1 cellular context compared by ENCODE assay signal in the genomic region with DNA sequence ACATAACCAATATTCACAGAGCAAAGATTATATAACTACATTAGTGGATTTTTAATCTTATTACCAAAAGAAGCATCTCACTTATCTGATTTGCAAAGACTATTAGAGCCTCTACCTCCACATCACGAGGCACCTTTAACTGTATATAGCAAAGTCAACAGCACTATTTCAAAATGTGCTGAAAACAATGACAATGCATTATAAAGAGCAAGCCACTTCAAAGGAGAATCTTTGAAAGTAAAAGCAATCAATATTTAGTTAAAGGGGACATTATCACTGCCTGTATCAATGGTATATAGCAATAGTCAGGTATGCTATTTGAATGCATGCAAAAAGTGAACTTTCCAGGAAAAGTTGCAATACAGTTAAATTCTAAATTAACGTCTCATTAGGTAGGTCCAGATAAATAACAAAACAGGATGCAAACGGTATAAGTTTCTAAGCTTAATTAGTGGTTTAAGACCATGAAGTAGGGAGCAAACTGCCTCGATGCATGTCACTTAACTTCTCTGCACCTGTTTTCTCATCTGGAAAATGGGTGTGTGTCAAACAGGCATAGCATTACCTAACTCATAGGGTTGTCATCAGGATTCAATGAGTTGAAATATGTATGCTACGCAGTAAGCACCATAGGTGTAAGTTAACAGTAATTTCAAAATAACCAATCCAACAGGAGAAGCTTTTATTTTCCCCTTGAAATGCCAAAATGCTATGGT.
TF ChIP-seq lines count a peak whose summit lies in the region.

No MANE protein-coding gene starts in this region.

TF ChIP-seq in HepG2, 621 proteins besides CTCF, POLR2A, EP300 and RAD21:
- TF ChIP-seq ZC3H4 (CRISPR knock-in tag; IDR thresholded peaks at IDR 0.05; ENCODE audit: borderline replicate concordance) (no peak), MAFF (IDR thresholded peaks at IDR 0.05; ENCODE audit: low read depth, low read length) (peak; percentile 34; the same call in 1 of the 2 replicates), ZEB1 (IDR thresholded peaks at IDR 0.05; ENCODE audit: insufficient replicate concordance, low read depth) (no peak), FOXP1 (IDR thresholded peaks at IDR 0.05) (no peak), FOXP1 (CRISPR knock-in tag; IDR thresholded peaks at IDR 0.05) (peak; percentile 60; the same call in 1 of the 2 replicates), HMG20A (CRISPR knock-in tag; IDR thresholded peaks at IDR 0.05; ENCODE audit: borderline replicate concordance) (no peak), CREB1 (IDR thresholded peaks at IDR 0.05) (no peak), CREB1 (CRISPR knock-in tag; IDR thresholded peaks at IDR 0.05) (peak; percentile 51; the same call in 1 of the 2 replicates), KAT2B (IDR thresholded peaks at IDR 0.05; ENCODE audit: borderline replicate concordance, low read depth, low read length) (no peak), BCL6 (CRISPR knock-in tag; IDR thresholded peaks at IDR 0.05) (peak; percentile 98), TCF7L2 (IDR thresholded peaks at IDR 0.05; ENCODE audit: low read depth, low read length) (peak; percentile 74), FOXA3 (CRISPR knock-in tag; IDR thresholded peaks at IDR 0.05) (peak; percentile 53), DRAP1 (CRISPR knock-in tag; IDR thresholded peaks at IDR 0.05) (no peak), SYNCRIP (IDR thresholded peaks at IDR 0.05; ENCODE audit: insufficient read depth, low read depth, low read length) (no peak), SOX5 (CRISPR knock-in tag; IDR thresholded peaks at IDR 0.05; ENCODE audit: borderline replicate concordance) (peak; percentile 84; the same call in 1 of the 2 replicates), KDM2A (CRISPR knock-in tag; IDR thresholded peaks at IDR 0.05; ENCODE audit: borderline replicate concordance, low read depth) (no peak), NFE2 (CRISPR knock-in tag; IDR thresholded peaks at IDR 0.05) (peak; percentile 62; the same call in 1 of the 2 replicates), SMYD3 (CRISPR knock-in tag; IDR thresholded peaks at IDR 0.05) (no peak), ZNF207 (IDR thresholded peaks at IDR 0.05; ENCODE audit: borderline replicate concordance) (no peak), DPF2 (CRISPR knock-in tag; IDR thresholded peaks at IDR 0.05; ENCODE audit: borderline replicate concordance, low read depth) (no peak), ZBTB39 (CRISPR knock-in tag; IDR thresholded peaks at IDR 0.05) (no peak), NR2C2 (CRISPR knock-in tag; IDR thresholded peaks at IDR 0.05; ENCODE audit: borderline replicate concordance) (no peak), TCF7 (IDR thresholded peaks at IDR 0.05; ENCODE audit: low read depth) (peak; percentile 68), ZNF501 (CRISPR knock-in tag; IDR thresholded peaks at IDR 0.05) (no peak), ETV5 (CRISPR knock-in tag; IDR thresholded peaks at IDR 0.05; ENCODE audit: borderline replicate concordance) (no peak), SOX6 (IDR thresholded peaks at IDR 0.05) (no peak), SOX6 (CRISPR knock-in tag; IDR thresholded peaks at IDR 0.05) (peak; percentile 59; the same call in 1 of the 2 replicates), SOX13 (IDR thresholded peaks at IDR 0.05) (no peak), SOX13 (CRISPR knock-in tag; conservative IDR thresholded peaks at IDR 0.05 in 1 of 2, IDR thresholded peaks at IDR 0.05 in 1 of 2) (peak in 1 of 2 experiments; percentile 88; a peak in 2 of 4 replicates), POLR2G (IDR thresholded peaks at IDR 0.05; ENCODE audit: low read depth, low read length) (no peak), RAD51 (IDR thresholded peaks at IDR 0.05; ENCODE audit: borderline replicate concordance) (no peak), FOXA1 (IDR thresholded peaks at IDR 0.05) (no peak), FOXA1 (CRISPR knock-in tag; IDR thresholded peaks at IDR 0.05) (peak; percentile 52; the same call in 1 of the 2 replicates), ZNF335 (CRISPR knock-in tag; IDR thresholded peaks at IDR 0.05) (no peak), ZBTB49 (CRISPR knock-in tag; IDR thresholded peaks at IDR 0.05; ENCODE audit: borderline replicate concordance) (no peak), KLF16 (CRISPR knock-in tag; IDR thresholded peaks at IDR 0.05) (no peak), ZNF780A (CRISPR knock-in tag; IDR thresholded peaks at IDR 0.05) (no peak), ZBTB3 (CRISPR knock-in tag; IDR thresholded peaks at IDR 0.05; ENCODE audit: borderline replicate concordance, low read depth) (no peak), NCOA2 (CRISPR knock-in tag; IDR thresholded peaks at IDR 0.05) (peak; percentile 38; the same call in 1 of the 2 replicates), ZMYM3 (CRISPR knock-in tag; IDR thresholded peaks at IDR 0.05) (peak; percentile 29; the same call in 1 of the 2 replicates), RBM22 (optimal IDR thresholded peaks at IDR 0.05; ENCODE audit: low read length) (peak; percentile 25), GATAD2A (CRISPR knock-in tag; IDR thresholded peaks at IDR 0.05) (0 out of 2 replicates have a peak, but pooled peaks have one; percentile 52), ZNF629 (CRISPR knock-in tag; conservative IDR thresholded peaks at IDR 0.05) (peak; percentile 94), HOXA7 (CRISPR knock-in tag; IDR thresholded peaks at IDR 0.05) (no peak), THYN1 (CRISPR knock-in tag; IDR thresholded peaks at IDR 0.05; ENCODE audit: borderline replicate concordance, low read depth) (no peak), ZNF766 (CRISPR knock-in tag; IDR thresholded peaks at IDR 0.05; ENCODE audit: borderline replicate concordance) (no peak), NFE2L2 (IDR thresholded peaks at IDR 0.05; ENCODE audit: low read length) (peak; percentile 86), MAFK (conservative IDR thresholded peaks at IDR 0.05 in 1 of 2, IDR thresholded peaks at IDR 0.05 in 1 of 2; ENCODE audit: low read length in 2 of 2) (peak; percentile 16 to 67; a peak in 2 of 4 replicates), TFE3 (CRISPR knock-in tag; IDR thresholded peaks at IDR 0.05) (0 out of 2 replicates have a peak, but pooled peaks have one; percentile 24), NCOR1 (IDR thresholded peaks at IDR 0.05; ENCODE audit: borderline replicate concordance, low read length) (peak; percentile 63; the same call in 1 of the 2 replicates)
- TF ChIP-seq, protein P1, sequence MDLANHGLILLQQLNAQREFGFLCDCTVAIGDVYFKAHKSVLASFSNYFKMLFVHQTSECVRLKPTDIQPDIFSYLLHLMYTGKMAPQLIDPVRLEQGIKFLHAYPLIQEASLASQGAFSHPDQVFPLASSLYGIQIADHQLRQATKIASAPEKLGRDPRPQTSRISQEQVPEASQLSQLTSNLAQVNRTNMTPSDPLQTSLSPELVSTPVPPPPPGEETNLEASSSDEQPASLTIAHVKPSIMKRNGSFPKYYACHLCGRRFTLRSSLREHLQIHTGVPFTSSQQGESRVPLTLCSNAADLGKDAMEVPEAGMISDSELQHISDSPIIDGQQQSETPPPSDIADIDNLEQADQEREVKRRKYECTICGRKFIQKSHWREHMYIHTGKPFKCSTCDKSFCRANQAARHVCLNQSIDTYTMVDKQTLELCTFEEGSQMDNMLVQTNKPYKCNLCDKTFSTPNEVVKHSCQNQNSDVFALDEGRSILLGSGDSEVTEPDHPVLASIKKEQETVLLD (CRISPR knock-in tag; IDR thresholded peaks at IDR 0.05; ENCODE audit: low read depth), result no peak
- TF ChIP-seq, protein P2, sequence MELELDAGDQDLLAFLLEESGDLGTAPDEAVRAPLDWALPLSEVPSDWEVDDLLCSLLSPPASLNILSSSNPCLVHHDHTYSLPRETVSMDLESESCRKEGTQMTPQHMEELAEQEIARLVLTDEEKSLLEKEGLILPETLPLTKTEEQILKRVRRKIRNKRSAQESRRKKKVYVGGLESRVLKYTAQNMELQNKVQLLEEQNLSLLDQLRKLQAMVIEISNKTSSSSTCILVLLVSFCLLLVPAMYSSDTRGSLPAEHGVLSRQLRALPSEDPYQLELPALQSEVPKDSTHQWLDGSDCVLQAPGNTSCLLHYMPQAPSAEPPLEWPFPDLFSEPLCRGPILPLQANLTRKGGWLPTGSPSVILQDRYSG (CRISPR knock-in tag; IDR thresholded peaks at IDR 0.05), result no peak
- TF ChIP-seq, protein P3, sequence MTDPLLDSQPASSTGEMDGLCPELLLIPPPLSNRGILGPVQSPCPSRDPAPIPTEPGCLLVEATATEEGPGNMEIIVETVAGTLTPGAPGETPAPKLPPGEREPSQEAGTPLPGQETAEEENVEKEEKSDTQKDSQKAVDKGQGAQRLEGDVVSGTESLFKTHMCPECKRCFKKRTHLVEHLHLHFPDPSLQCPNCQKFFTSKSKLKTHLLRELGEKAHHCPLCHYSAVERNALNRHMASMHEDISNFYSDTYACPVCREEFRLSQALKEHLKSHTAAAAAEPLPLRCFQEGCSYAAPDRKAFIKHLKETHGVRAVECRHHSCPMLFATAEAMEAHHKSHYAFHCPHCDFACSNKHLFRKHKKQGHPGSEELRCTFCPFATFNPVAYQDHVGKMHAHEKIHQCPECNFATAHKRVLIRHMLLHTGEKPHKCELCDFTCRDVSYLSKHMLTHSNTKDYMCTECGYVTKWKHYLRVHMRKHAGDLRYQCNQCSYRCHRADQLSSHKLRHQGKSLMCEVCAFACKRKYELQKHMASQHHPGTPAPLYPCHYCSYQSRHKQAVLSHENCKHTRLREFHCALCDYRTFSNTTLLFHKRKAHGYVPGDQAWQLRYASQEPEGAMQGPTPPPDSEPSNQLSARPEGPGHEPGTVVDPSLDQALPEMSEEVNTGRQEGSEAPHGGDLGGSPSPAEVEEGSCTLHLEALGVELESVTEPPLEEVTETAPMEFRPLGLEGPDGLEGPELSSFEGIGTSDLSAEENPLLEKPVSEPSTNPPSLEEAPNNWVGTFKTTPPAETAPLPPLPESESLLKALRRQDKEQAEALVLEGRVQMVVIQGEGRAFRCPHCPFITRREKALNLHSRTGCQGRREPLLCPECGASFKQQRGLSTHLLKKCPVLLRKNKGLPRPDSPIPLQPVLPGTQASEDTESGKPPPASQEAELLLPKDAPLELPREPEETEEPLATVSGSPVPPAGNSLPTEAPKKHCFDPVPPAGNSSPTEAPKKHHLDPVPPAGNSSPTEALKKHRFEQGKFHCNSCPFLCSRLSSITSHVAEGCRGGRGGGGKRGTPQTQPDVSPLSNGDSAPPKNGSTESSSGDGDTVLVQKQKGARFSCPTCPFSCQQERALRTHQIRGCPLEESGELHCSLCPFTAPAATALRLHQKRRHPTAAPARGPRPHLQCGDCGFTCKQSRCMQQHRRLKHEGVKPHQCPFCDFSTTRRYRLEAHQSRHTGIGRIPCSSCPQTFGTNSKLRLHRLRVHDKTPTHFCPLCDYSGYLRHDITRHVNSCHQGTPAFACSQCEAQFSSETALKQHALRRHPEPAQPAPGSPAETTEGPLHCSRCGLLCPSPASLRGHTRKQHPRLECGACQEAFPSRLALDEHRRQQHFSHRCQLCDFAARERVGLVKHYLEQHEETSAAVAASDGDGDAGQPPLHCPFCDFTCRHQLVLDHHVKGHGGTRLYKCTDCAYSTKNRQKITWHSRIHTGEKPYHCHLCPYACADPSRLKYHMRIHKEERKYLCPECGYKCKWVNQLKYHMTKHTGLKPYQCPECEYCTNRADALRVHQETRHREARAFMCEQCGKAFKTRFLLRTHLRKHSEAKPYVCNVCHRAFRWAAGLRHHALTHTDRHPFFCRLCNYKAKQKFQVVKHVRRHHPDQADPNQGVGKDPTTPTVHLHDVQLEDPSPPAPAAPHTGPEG (CRISPR knock-in tag; IDR thresholded peaks at IDR 0.05), result no peak
